In genomic region chr6:2745246-2745645, GRCh38 we compare ENCODE assay signal across 24 cellular contexts.
"Had no signal": no experiment of that assay in that cellular context is flagged by ENCODE, and none has a peak within 500 bp of the region (broad histone marks: within the 10 kb centered on the region; RNA-seq: fewer than 3 reads in every experiment).

No MANE protein-coding gene starts in this region.

- H3K4me2 ChIP-seq: hepatocyte had no signal

- H3K4me1 ChIP-seq: foreskin keratinocyte had no signal

- H3K36me3 ChIP-seq: right lobe of liver, spleen, thoracic aorta, transverse colon had no signal

- H3K27ac ChIP-seq: coronary artery, foreskin keratinocyte, hepatocyte, right lobe of liver, spleen, thoracic aorta, transverse colon had no signal

- FAIRE-seq: endothelial cell of umbilical vein, kidney had no signal

- H3K4me3 Mint-ChIP-seq: endodermal cell; naive thymus-derived CD8-positive, alpha-beta T cell; stimulated activated naive B cell treated with anti-CD40 and anti-IgM and Interleukin-4, amounts not matched to agents 10 μg/mL and 1 μg/mL and 100 μg/mL, for 72 hours; stimulated activated naive CD8-positive, alpha-beta T cell treated with anti-CD3 and anti-CD28 coated beads, Interleukin-15, amount 100 ng/mL, for 72 hours had no signal

- H3K27me3 ChIP-seq: foreskin keratinocyte, hepatocyte, right lobe of liver, spleen, transverse colon had no signal

- H3K4me3 ChIP-seq: coronary artery, hepatocyte, lung, right lobe of liver, spleen, thoracic aorta, transverse colon had no signal

- H3K9me3 Mint-ChIP-seq: endodermal cell; naive thymus-derived CD8-positive, alpha-beta T cell; stimulated activated naive B cell treated with anti-CD40 and anti-IgM and Interleukin-4, amounts not matched to agents 10 μg/mL and 1 μg/mL and 100 μg/mL, for 72 hours; stimulated activated naive CD8-positive, alpha-beta T cell treated with anti-CD3 and anti-CD28 coated beads, Interleukin-15, amount 100 ng/mL, for 72 hours had no signal

- H2AFZ ChIP-seq: hepatocyte had no signal

- ATAC-seq: foreskin keratinocyte; left ventricle myocardium superior; naive thymus-derived CD8-positive, alpha-beta T cell; right lobe of liver; stimulated activated naive B cell treated with anti-CD40 and anti-IgM and Interleukin-4, amounts not matched to agents 10 μg/mL and 1 μg/mL and 100 μg/mL, for 72 hours; stimulated activated naive CD8-positive, alpha-beta T cell treated with anti-CD3 and anti-CD28 coated beads, Interleukin-15, amount 100 ng/mL, for 72 hours had no signal

- DNase-seq: effector CD4-positive, alpha-beta T cell; endodermal cell; erythroblast; foreskin keratinocyte; head of caudate nucleus; kidney; left cardiac atrium; left ventricle myocardium superior; mesendoderm; naive thymus-derived CD8-positive, alpha-beta T cell; posterior cingulate gyrus; right lobe of liver; spleen; stimulated activated CD4-positive, alpha-beta T cell treated with anti-CD3 and anti-CD28 coated beads, Interleukin-2, amount 100 ng/mL, for 24 hours; stimulated activated CD4-positive, alpha-beta T cell treated with anti-CD3 and anti-CD28 coated beads, Interleukin-4, amount 100 ng/mL, for 4 hours; stimulated activated naive B cell treated with anti-CD40 and anti-IgM and Interleukin-4, amounts not matched to agents 10 μg/mL and 1 μg/mL and 100 μg/mL, for 72 hours; stimulated activated naive CD8-positive, alpha-beta T cell treated with anti-CD3 and anti-CD28 coated beads, Interleukin-15, amount 100 ng/mL, for 72 hours; substantia nigra; transverse colon had no signal

- H3K36me3 Mint-ChIP-seq: stimulated activated naive B cell treated with anti-CD40 and anti-IgM and Interleukin-4, amounts not matched to agents 10 μg/mL and 1 μg/mL and 100 μg/mL, for 72 hours had no signal

- H3K79me2 ChIP-seq: hepatocyte had no signal

- H3K9me3 ChIP-seq: right lobe of liver, spleen, thoracic aorta, transverse colon had no signal
